Comparison of ENCODE assay signal across 8 cellular contexts in genomic region chr14:100283984-100284881, GRCh38. TPM values are rescaled to one million over a fixed set of nuclear protein-coding genes. Genes with fewer than 3 reads are reported as not detected.
A peak's percentile ranks its signal among the peaks of the same experiment; 100 is the strongest.
DNase-seq lines count a peak whose midpoint lies in the region; ATAC-seq and TF ChIP-seq lines count a peak whose summit lies in the region.

No MANE protein-coding gene starts in this region.

- H3K79me2 ChIP-seq in MM.1S (ENCODE audit: low read length): peaks cover 20% of the 10 kb centered on the region

- intact Hi-C loops in dendritic cell treated with granulocyte-macrophage colony-stimulating factor and Interleukin-4, amounts not matched to agents 40 ng/mL and 50 ng/mL, for 4 days (cut with micrococcal nuclease): loop anchor here (10.0 kb wide), 1 partner anchor 371 kb away; no protein-coding TSS in a partner anchor

- no peaks in the 10 kb centered on the region for H3K9me3 Mint-ChIP-seq in IgD-negative memory B cell
- H3K9me3 Mint-ChIP-seq in dendritic cell treated with granulocyte-macrophage colony-stimulating factor and Interleukin-4, amounts not matched to agents 40 ng/mL and 50 ng/mL, for 4 days: no peaks in the 10 kb centered on the region

- no CpG with 5 or more reads among the region's 26 CpGs for WGBS in neuronal stem cell (ENCODE audit: extremely low coverage in 2 of 2, insufficient read length in 2 of 2, insufficient replicate concordance in 1 of 2), 2 donors

- H2AFZ ChIP-seq in neuronal stem cell (ENCODE audit: low read length) (no peak overlapping the region), MM.1S (ENCODE audit: low read length) (no peak overlapping the region)

- DNase-seq in AG10803 (ENCODE audit: low read depth) (no peak), neuronal stem cell (ENCODE audit: low spot score) (no peak), MM.1S (no peak), HPDE6-E6E7 (ENCODE audit: extremely low spot score) (no peak)

- H4K8ac ChIP-seq in neuronal stem cell (ENCODE audit: low read depth, low read length): no peak overlapping the region

- H3K4me2 ChIP-seq in neuronal stem cell (ENCODE audit: insufficient read depth, low read length, poor library complexity, severe bottlenecking): no peak overlapping the region
- no peak overlapping the region for H3K4me2 ChIP-seq in MM.1S (ENCODE audit: low read depth, low read length)

- H3K9me3 ChIP-seq in neuronal stem cell (replicated peaks in 1 of 2; ENCODE audit: control insufficient read depth in 2 of 2, insufficient read depth in 1 of 2, low read depth in 1 of 2, low read length in 2 of 2) (no peaks in the 10 kb centered on the region), MM.1S (replicated peaks; ENCODE audit: insufficient read depth, low read length) (no peaks in the 10 kb centered on the region)

- H3F3A ChIP-seq in MM.1S (ENCODE audit: insufficient read depth, low read length): no peaks in the 10 kb centered on the region

- H2BK12ac ChIP-seq in neuronal stem cell (ENCODE audit: low read length): no peak overlapping the region

- H2AK5ac ChIP-seq in neuronal stem cell (ENCODE audit: low read depth, low read length): peak overlapping the region; percentile 30

- H3K27ac ChIP-seq in neuronal stem cell (replicated peaks; ENCODE audit: low read length) (no peak overlapping the region), MM.1S (ENCODE audit: low read length) (no peak overlapping the region)

- peaks cover 7% of the 10 kb centered on the region for H3K79me1 ChIP-seq in neuronal stem cell (ENCODE audit: low read depth, low read length)

- no peaks in the 10 kb centered on the region for H3K9me2 ChIP-seq in MM.1S (replicated peaks; ENCODE audit: insufficient read depth, low read length)

- no peak overlapping the region for H3K23ac ChIP-seq in neuronal stem cell (ENCODE audit: low read depth, low read length, poor library complexity)

- H3K4me3 ChIP-seq in AG10803 (ENCODE audit: low read length) (peak overlapping the region; percentile 71), neuronal stem cell (ENCODE audit: low read length in 2 of 2) (no peak overlapping the region), MM.1S (ENCODE audit: low read length) (no peak overlapping the region)

- no peak overlapping the region for H3K14ac ChIP-seq in neuronal stem cell (ENCODE audit: low read length)

- H3K27me3 ChIP-seq in neuronal stem cell (ENCODE audit: control insufficient read depth in 3 of 3, insufficient read depth in 3 of 3, low read depth in 1 of 3, low read length in 3 of 3) (no peaks in the 10 kb centered on the region), MM.1S (replicated peaks; ENCODE audit: insufficient read depth, low read length) (no peaks in the 10 kb centered on the region)

- H3K4ac ChIP-seq in neuronal stem cell (ENCODE audit: low read length): no peak overlapping the region

- H3K36me3 Mint-ChIP-seq in IgD-negative memory B cell: no peaks in the 10 kb centered on the region
- H3K36me3 Mint-ChIP-seq in dendritic cell treated with granulocyte-macrophage colony-stimulating factor and Interleukin-4, amounts not matched to agents 40 ng/mL and 50 ng/mL, for 4 days (ENCODE audit: low read depth): peaks cover 52% of the 10 kb centered on the region

- H4K91ac ChIP-seq in neuronal stem cell (ENCODE audit: low read depth, low read length, poor library complexity): no peak overlapping the region

- H3K36me3 ChIP-seq in neuronal stem cell (replicated peaks in 1 of 2; ENCODE audit: control insufficient read depth in 2 of 2, insufficient read depth in 2 of 2, low read length in 2 of 2) (peaks cover 12 to 45% of the 10 kb centered on the region in 2 donors), MM.1S (replicated peaks; ENCODE audit: insufficient read depth, low read length) (no peaks in the 10 kb centered on the region)

- H3K27ac Mint-ChIP-seq in IgD-negative memory B cell: peak overlapping the region; percentile 57 to 67 (median 62)
- H3K27ac Mint-ChIP-seq in dendritic cell treated with granulocyte-macrophage colony-stimulating factor and Interleukin-4, amounts not matched to agents 40 ng/mL and 50 ng/mL, for 4 days: peak overlapping the region; percentile 77

- H3K4me1 Mint-ChIP-seq in IgD-negative memory B cell: peaks cover 0 to 10% (median 7%) of the 10 kb centered on the region in 3 donors
- peaks cover 24% of the 10 kb centered on the region for H3K4me1 Mint-ChIP-seq in dendritic cell treated with granulocyte-macrophage colony-stimulating factor and Interleukin-4, amounts not matched to agents 40 ng/mL and 50 ng/mL, for 4 days (ENCODE audit: low read depth)

- H2BK15ac ChIP-seq in neuronal stem cell (ENCODE audit: low read length): no peak overlapping the region

- no peak overlapping the region for H2BK5ac ChIP-seq in neuronal stem cell (ENCODE audit: low read length)

- ATAC-seq in GM21423 (IDR thresholded peaks at IDR 0.05; ENCODE audit: unreplicated experiment) (no peak), HG03097 (IDR thresholded peaks at IDR 0.05; ENCODE audit: low FRiP score, unreplicated experiment) (no peak)

- H3K9ac ChIP-seq in neuronal stem cell (ENCODE audit: low read depth, low read length, poor library complexity) (no peak overlapping the region), MM.1S (ENCODE audit: low read length) (no peak overlapping the region)

- H3K4me3 Mint-ChIP-seq in IgD-negative memory B cell: peak overlapping the region; percentile 62 to 85 (median 83)
- peak overlapping the region; percentile 77 for H3K4me3 Mint-ChIP-seq in dendritic cell treated with granulocyte-macrophage colony-stimulating factor and Interleukin-4, amounts not matched to agents 40 ng/mL and 50 ng/mL, for 4 days

- no peaks in the 10 kb centered on the region for H4K20me1 ChIP-seq in MM.1S (ENCODE audit: insufficient read depth, low read length)

- no peaks in the 10 kb centered on the region for H3K27me3 Mint-ChIP-seq in IgD-negative memory B cell
- peaks cover 5% of the 10 kb centered on the region for H3K27me3 Mint-ChIP-seq in dendritic cell treated with granulocyte-macrophage colony-stimulating factor and Interleukin-4, amounts not matched to agents 40 ng/mL and 50 ng/mL, for 4 days

- H2BK120ac ChIP-seq in neuronal stem cell (ENCODE audit: low read depth, low read length): no peak overlapping the region

- H3K18ac ChIP-seq in neuronal stem cell (ENCODE audit: low read length): no peak overlapping the region

- no peak for TF ChIP-seq CTCF in AG10803 (conservative IDR thresholded peaks at IDR 0.05; ENCODE audit: low read length)
- TF ChIP-seq CTCF in MM.1S (IDR thresholded peaks at IDR 0.05; ENCODE audit: low read length): no peak

- H3K4me1 ChIP-seq in neuronal stem cell (ENCODE audit: control insufficient read depth in 2 of 2, insufficient read depth in 1 of 2, low read depth in 1 of 2, low read length in 2 of 2): peaks cover 0 to 6% of the 10 kb centered on the region in 2 donors
- H3K4me1 ChIP-seq in MM.1S (ENCODE audit: low read length): peaks cover under 1% of the 10 kb centered on the region; the same call in 1 of the 2 replicates

RNA-seq across cellular contexts. Expression of gene SLC25A29, which starts 22.0 kb away (rescaled TPM):
- polyA plus RNA-seq in IgD-negative memory B cell: 3.4 TPM
- polyA plus RNA-seq in neuronal stem cell (2013, experiment 1 of 2): 113 TPM
- 111 TPM for polyA plus RNA-seq in neuronal stem cell (2013, experiment 2 of 2)

RNA-seq across cellular contexts. Expression of gene SLC25A47, which starts 38.9 kb away (rescaled TPM):
- polyA plus RNA-seq in IgD-negative memory B cell: not detected
- 0.03 TPM for polyA plus RNA-seq in neuronal stem cell (2013, experiment 1 of 2)
- polyA plus RNA-seq in neuronal stem cell (2013, experiment 2 of 2): not detected

RNA-seq across cellular contexts. Expression of gene YY1, which starts 45.3 kb away (rescaled TPM):
- polyA plus RNA-seq in IgD-negative memory B cell: 17.7 TPM
- 115 TPM for polyA plus RNA-seq in neuronal stem cell (2013, experiment 1 of 2)
- polyA plus RNA-seq in neuronal stem cell (2013, experiment 2 of 2): 129 TPM
